ENCODE assay signal across 8 cellular contexts in genomic region chr13:100542546-100543156, GRCh38. TPM values are rescaled to one million over a fixed set of nuclear protein-coding genes. Genes with fewer than 3 reads are reported as not detected.
DNase-seq lines count a peak whose midpoint lies in the region; ATAC-seq and TF ChIP-seq lines count a peak whose summit lies in the region.

No MANE protein-coding gene starts in this region.

- H3K27me3 ChIP-seq in right atrium auricular region = no peaks in the 10 kb centered on the region
- H3K27me3 ChIP-seq in heart right ventricle = no peaks in the 10 kb centered on the region
- H3K27me3 ChIP-seq in IMR-90 (ENCODE audit: control insufficient read depth, insufficient read depth, low read length) = no peaks in the 10 kb centered on the region

- H4K91ac ChIP-seq in IMR-90 (ENCODE audit: insufficient read depth, low read depth, low read length) = no peak overlapping the region

- no peak overlapping the region for H3K4me3 ChIP-seq in right atrium auricular region
- H3K4me3 ChIP-seq in heart right ventricle = no peak overlapping the region
- H3K4me3 ChIP-seq in IMR-90 (ENCODE audit: insufficient read depth, low read depth, low read length) = no peak overlapping the region

- no peak overlapping the region for H3K23ac ChIP-seq in IMR-90 (ENCODE audit: low read depth, low read length)

- no peak for TF ChIP-seq POLR2A in IMR-90 (IDR thresholded peaks at IDR 0.05; ENCODE audit: low read depth, low read length)

- no peak overlapping the region for H2BK20ac ChIP-seq in IMR-90 (ENCODE audit: low read depth, low read length)

- no peaks in the 10 kb centered on the region for H3K9me1 ChIP-seq in IMR-90 (ENCODE audit: insufficient read depth, low read length)

- H3K36me3 Mint-ChIP-seq in WTC11 = no peaks in the 10 kb centered on the region

- TF ChIP-seq CTCF in right atrium auricular region (IDR thresholded peaks at IDR 0.05) = peak in 1 of 2 donors; percentile 36
- peak in 4 of 9 donors; percentile 5 to 38 (median 22) for TF ChIP-seq CTCF in heart right ventricle (IDR thresholded peaks at IDR 0.05)
- peak; percentile 59 for TF ChIP-seq CTCF in IMR-90 (conservative IDR thresholded peaks at IDR 0.05; ENCODE audit: low read depth, low read length)
- peak; percentile 28 for TF ChIP-seq CTCF in WTC11 (IDR thresholded peaks at IDR 0.05)

- H3K27ac Mint-ChIP-seq in WTC11 = no peak overlapping the region

- H3K9me3 ChIP-seq in right atrium auricular region (peaks cover 0 to 12% of the 10 kb centered on the region in 2 donors), heart right ventricle (peaks cover 0 to 13% (median 0%) of the 10 kb centered on the region in 11 donors), IMR-90 (ENCODE audit: control insufficient read depth, insufficient read depth, low read length) (no peaks in the 10 kb centered on the region)

- peak; percentile 42 for TF ChIP-seq RAD21 in IMR-90 (IDR thresholded peaks at IDR 0.05; ENCODE audit: low read length)

- no peak overlapping the region for H3K4ac ChIP-seq in IMR-90 (ENCODE audit: low read depth, low read length)

- no peaks in the 10 kb centered on the region for H3K79me1 ChIP-seq in IMR-90 (ENCODE audit: low read depth in 1 of 2, low read length in 2 of 2)

- H3K4me2 ChIP-seq in IMR-90 (ENCODE audit: low read depth, low read length) = 0 out of 2 replicates have a peak overlapping the region, but pooled peaks have one; percentile 33

- no peaks in the 10 kb centered on the region for H3K36me3 ChIP-seq in right atrium auricular region
- H3K36me3 ChIP-seq in heart right ventricle = no peaks in the 10 kb centered on the region
- no peaks in the 10 kb centered on the region for H3K36me3 ChIP-seq in IMR-90 (ENCODE audit: control insufficient read depth, insufficient read depth, low read length)

- no peak overlapping the region for H3K56ac ChIP-seq in IMR-90 (ENCODE audit: extremely low read depth, insufficient read depth, low read length)

- H2BK5ac ChIP-seq in IMR-90 (ENCODE audit: low read depth, low read length, poor library complexity, severe bottlenecking) = no peak overlapping the region

- no peak overlapping the region for H3K9ac ChIP-seq in IMR-90 (ENCODE audit: low read depth, low read length)

- no peak overlapping the region for H3K27ac ChIP-seq in right atrium auricular region
- H3K27ac ChIP-seq in heart right ventricle = no peak overlapping the region
- no peak overlapping the region for H3K27ac ChIP-seq in IMR-90 (ENCODE audit: insufficient read depth, low read length)

- no peaks in the 10 kb centered on the region for H3K9me3 Mint-ChIP-seq in WTC11

- dilution Hi-C loops in IMR-90 (cut with HindIII; ENCODE audit: low sequenced_read_pairs, unreplicated experiment) = no loop called here

- H3K18ac ChIP-seq in IMR-90 (ENCODE audit: low read depth, low read length) = no peak overlapping the region

- CTCF ChIA-PET in IMR-90 (lab: Yijun Ruan, JAX) = interaction anchor here (0.6 to 1.2 kb wide), 2 partner anchors 43 to 541 kb away, joined by 3 to 5 read pairs; no protein-coding TSS in a partner anchor
- CTCF ChIA-PET in WTC11 (lab: Charles Lee) = interaction anchor here (0.6 to 1.1 kb wide), 3 partner anchors 11 to 1205 kb away, joined by 3 to 5 read pairs (median 3); no protein-coding TSS in a partner anchor

- H3K4me3 Mint-ChIP-seq in WTC11 = no peak overlapping the region

- no peaks in the 10 kb centered on the region for H4K20me1 ChIP-seq in IMR-90 (ENCODE audit: insufficient read depth, low read length)

- DNase-seq in right atrium auricular region (ENCODE audit: low spot score) = peak; percentile 40
- DNase-seq in heart right ventricle = no peak
- peak; percentile 64 for DNase-seq in IMR-90
- DNase-seq in WTC11 (ENCODE audit: low spot score) = no peak
- DNase-seq in kidney glomerular epithelial cell (lab: John Stamatoyannopoulos, UW) = peak; percentile 28
- DNase-seq in mesenteric fat pad (ENCODE audit: low spot score) = no peak
- no peak for DNase-seq in stimulated activated CD4-positive, alpha-beta T cell treated with anti-CD3 and anti-CD28 coated beads, Interleukin-4, amount 100 ng/mL, for 4 hours

- H3K14ac ChIP-seq in IMR-90 (replicated peaks; ENCODE audit: low read depth, low read length) = no peak overlapping the region

- H3K4me1 ChIP-seq in right atrium auricular region (peaks cover 0 to 4% of the 10 kb centered on the region in 2 donors), heart right ventricle (peaks cover 0 to 12% (median 0%) of the 10 kb centered on the region in 9 donors), IMR-90 (ENCODE audit: control insufficient read depth, insufficient read depth, low read length) (peaks cover 7% of the 10 kb centered on the region; the same call in 1 of the 2 replicates)

- 89 to 90% methylated on average over 12 of the region's 12 CpGs for WGBS in heart right ventricle, 2 donors
- whole genome bisulfite sequencing in IMR-90 (ENCODE audit: extremely low coverage in 2 of 2, insufficient read length in 1 of 2), 2 experiments = no CpG with 5 or more reads among the region's 12 CpGs

- intact Hi-C loops in heart right ventricle (cut with DNase I) (no loop called here), IMR-90 (cut with micrococcal nuclease) (loop anchor here (1.0 kb wide), 2 partner anchors 626 to 886 kb away; no protein-coding TSS in a partner anchor)

- no peak overlapping the region for H2AFZ ChIP-seq in IMR-90 (replicated peaks; ENCODE audit: low read length, poor library complexity)

- H3K4me1 Mint-ChIP-seq in WTC11 = peaks cover 10% of the 10 kb centered on the region

- H4K5ac ChIP-seq in IMR-90 (ENCODE audit: low read depth, low read length) = no peak overlapping the region

- BruUV-seq in IMR-90 (replicated peaks; lab: Mats Ljungman, UMichigan) = no TSS peak

- H2AK5ac ChIP-seq in IMR-90 (ENCODE audit: low read depth, low read length) = no peak overlapping the region

- H2AK9ac ChIP-seq in IMR-90 (replicated peaks; ENCODE audit: low read depth, low read length, poor library complexity) = no peak overlapping the region

- H2BK120ac ChIP-seq in IMR-90 (ENCODE audit: low read depth, low read length) = no peak overlapping the region

- ATAC-seq in heart right ventricle = no peak
- ATAC-seq in GM21737 (IDR thresholded peaks at IDR 0.05; ENCODE audit: unreplicated experiment) = peak; percentile 85
- peak; percentile 67 for ATAC-seq in IMR-90 (ENCODE audit: low read depth)
- no peak for ATAC-seq in WTC11

- H2BK15ac ChIP-seq in IMR-90 (ENCODE audit: low read depth, low read length) = no peak overlapping the region

- H3K27me3 Mint-ChIP-seq in WTC11 (ENCODE audit: low read depth) = no peaks in the 10 kb centered on the region

- in situ Hi-C loops in IMR-90 (cut with MboI; ENCODE audit: low sequenced_read_pairs) = loop anchor here (10.0 kb wide), 1 partner anchor 888 kb away; no protein-coding TSS in a partner anchor

- POLR2A ChIA-PET in IMR-90 (lab: Charles Lee; ENCODE audit: unreplicated experiment) = no interaction called here
- POLR2A ChIA-PET in WTC11 (lab: Charles Lee) = interaction anchor here (0.7 kb wide), 1 partner anchor 269 kb away, joined by 4 read pairs; no protein-coding TSS in a partner anchor

- H4K8ac ChIP-seq in IMR-90 (ENCODE audit: low read depth in 2 of 2, low read length in 2 of 2) = no peak overlapping the region

TF ChIP-seq in IMR-90, 13 proteins besides CTCF, POLR2A, EP300 and RAD21:
- TF ChIP-seq CEBPB (IDR thresholded peaks at IDR 0.05; ENCODE audit: low read depth, low read length) = no peak
- TF ChIP-seq SMC3 (IDR thresholded peaks at IDR 0.05; ENCODE audit: low read depth, low read length) = peak; percentile 63
TF ChIP-seq in IMR-90: peak in this region for 1.

TF ChIP-seq in WTC11, 78 proteins besides CTCF, POLR2A, EP300 and RAD21:
- TF ChIP-seq TCF7 (CRISPR knock-in tag; IDR thresholded peaks at IDR 0.05; ENCODE audit: low read depth) (no peak), RELA (CRISPR knock-in tag; IDR thresholded peaks at IDR 0.05; ENCODE audit: borderline replicate concordance) (no peak)
- TF ChIP-seq, protein P1, sequence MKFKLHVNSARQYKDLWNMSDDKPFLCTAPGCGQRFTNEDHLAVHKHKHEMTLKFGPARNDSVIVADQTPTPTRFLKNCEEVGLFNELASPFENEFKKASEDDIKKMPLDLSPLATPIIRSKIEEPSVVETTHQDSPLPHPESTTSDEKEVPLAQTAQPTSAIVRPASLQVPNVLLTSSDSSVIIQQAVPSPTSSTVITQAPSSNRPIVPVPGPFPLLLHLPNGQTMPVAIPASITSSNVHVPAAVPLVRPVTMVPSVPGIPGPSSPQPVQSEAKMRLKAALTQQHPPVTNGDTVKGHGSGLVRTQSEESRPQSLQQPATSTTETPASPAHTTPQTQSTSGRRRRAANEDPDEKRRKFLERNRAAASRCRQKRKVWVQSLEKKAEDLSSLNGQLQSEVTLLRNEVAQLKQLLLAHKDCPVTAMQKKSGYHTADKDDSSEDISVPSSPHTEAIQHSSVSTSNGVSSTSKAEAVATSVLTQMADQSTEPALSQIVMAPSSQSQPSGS (CRISPR knock-in tag; IDR thresholded peaks at IDR 0.05; ENCODE audit: borderline replicate concordance, low read depth) = no peak
TF ChIP-seq in WTC11: peak in this region for 0.

RNA-seq across cellular contexts. Expression of gene GGACT, which starts 45.9 kb away (rescaled TPM):
- total RNA-seq in right atrium auricular region = 1 to 10 TPM; 1.4 TPM
- total RNA-seq in heart right ventricle = 1 to 10 TPM in 8 of 10 donors, under 1 TPM in 2; 0.53 to 3.5 (median 2.0) TPM
- polyA plus RNA-seq in heart right ventricle = under 1 TPM; 0.51 to 0.84 TPM
- total RNA-seq in IMR-90 (2012; rRNA removed) = 2.0 and 2.2 TPM in 2 replicates
- 1.9 and 2.6 TPM in 2 replicates for polyA plus RNA-seq in IMR-90 (2012; rRNA removed)
- 3.4 and 4.1 TPM in 2 replicates for polyA plus RNA-seq in IMR-90 (2012; cell fraction: cytosol; rRNA removed)
- 1.3 and 2.5 TPM in 2 replicates for polyA plus RNA-seq in IMR-90 (2012; cell fraction: nucleus; rRNA removed; ENCODE audit: low replicate concordance)
- 2.4 to 3.8 TPM (median 2.5 TPM) in 3 replicates for total RNA-seq in WTC11 (2021)
- total RNA-seq in mesenteric fat pad = 3.9 TPM

Comparison
In these comparisons a context has a peak if more than half of its experiments do, and no peak if none do; other contexts are left out.
1. DNase-seq: peak in right atrium auricular region (single experiment), IMR-90 (single experiment) and kidney glomerular epithelial cell (single experiment); none in heart right ventricle (0 of 2), WTC11 (single experiment), mesenteric fat pad (single experiment) and stimulated activated CD4-positive, alpha-beta T cell treated with anti-CD3 and anti-CD28 coated beads, Interleukin-4, amount 100 ng/mL, for 4 hours (0 of 2).
2. ATAC-seq: peak in GM21737 (single experiment) and IMR-90 (single experiment); none in heart right ventricle (0 of 8) and WTC11 (single experiment).